In genomic region chr10:22615819-22616499, GRCh38 we compare ENCODE assay signal across 1 cellular context.
A peak's percentile ranks its signal among the peaks of the same experiment; 100 is the strongest.
TF ChIP-seq lines count a peak whose summit lies in the region.

No MANE protein-coding gene starts in this region.

TF ChIP-seq in K562, 482 proteins besides CTCF, POLR2A, EP300 and RAD21 (continued from another document and continues in another):
- TF ChIP-seq ZNF318 (IDR thresholded peaks at IDR 0.05; ENCODE audit: borderline replicate concordance in 1 of 2, low read depth in 1 of 2) (no peak), PPARD (CRISPR knock-in tag; IDR thresholded peaks at IDR 0.05) (no peak), JUNB (CRISPR knock-in tag; conservative IDR thresholded peaks at IDR 0.05) (no peak), HDAC1 (IDR thresholded peaks at IDR 0.05) (peak; percentile 65 to 81; a peak in 3 of 4 replicates), CAMTA2 (CRISPR knock-in tag; conservative IDR thresholded peaks at IDR 0.05) (no peak), THRA (IDR thresholded peaks at IDR 0.05) (no peak), HCFC1 (IDR thresholded peaks at IDR 0.05; ENCODE audit: low read depth, low read length) (no peak), RFX1 (IDR thresholded peaks at IDR 0.05) (no peak), ILF3 (IDR thresholded peaks at IDR 0.05; ENCODE audit: borderline replicate concordance) (no peak), ZBTB40 (IDR thresholded peaks at IDR 0.05) (0 out of 2 replicates have a peak, but pooled peaks have one; percentile 36), ZBTB40 (CRISPR knock-in tag; IDR thresholded peaks at IDR 0.05) (no peak), PML (IDR thresholded peaks at IDR 0.05; ENCODE audit: low read length) (peak; percentile 35; the same call in 1 of the 2 replicates), MAFK (IDR thresholded peaks at IDR 0.05; ENCODE audit: low read length) (no peak), TFAM (CRISPR knock-in tag; conservative IDR thresholded peaks at IDR 0.05) (no peak), DIDO1 (tag; IDR thresholded peaks at IDR 0.05; ENCODE audit: low read depth) (no peak), POLR2AphosphoS2 (IDR thresholded peaks at IDR 0.05; ENCODE audit: low read length) (no peak), REST (CRISPR knock-in tag; IDR thresholded peaks at IDR 0.05; ENCODE audit: low read depth) (no peak), THAP7 (CRISPR knock-in tag; IDR thresholded peaks at IDR 0.05) (no peak), SNRNP70 (optimal IDR thresholded peaks at IDR 0.05; ENCODE audit: low read depth, low read length) (no peak), KLF10 (CRISPR knock-in tag; IDR thresholded peaks at IDR 0.05) (no peak), ZNF12 (CRISPR knock-in tag; IDR thresholded peaks at IDR 0.05) (no peak), AFF1 (IDR thresholded peaks at IDR 0.05; ENCODE audit: low read depth in 1 of 2, partially characterized antibody in 2 of 2) (peak; percentile 50 to 74), HOXB6 (CRISPR knock-in tag; IDR thresholded peaks at IDR 0.05; ENCODE audit: borderline replicate concordance) (no peak), ZNF583 (CRISPR knock-in tag; IDR thresholded peaks at IDR 0.05) (no peak), DLX4 (CRISPR knock-in tag; IDR thresholded peaks at IDR 0.05) (no peak), ZKSCAN8 (CRISPR knock-in tag; IDR thresholded peaks at IDR 0.05) (peak; percentile 61; the same call in 1 of the 2 replicates)
